In genomic region chr6:96184798-96185197, GRCh38 we compare ENCODE assay signal across 24 cellular contexts.
DNase-seq lines count a peak whose midpoint lies in the region; ATAC-seq and TF ChIP-seq lines count a peak whose summit lies in the region.
"Had no signal": no experiment of that assay in that cellular context is flagged by ENCODE, and none has a peak within 500 bp of the region (broad histone marks: within the 10 kb centered on the region; RNA-seq: fewer than 3 reads in every experiment).

No MANE protein-coding gene starts in this region.

- H3K36me3 Mint-ChIP-seq in type B pancreatic cell, result no peaks in the 10 kb centered on the region
- H3K36me3 Mint-ChIP-seq: CD8-positive, alpha-beta T cell; IgD-negative memory B cell had no signal

- H3K27me3 ChIP-seq in H7 (ENCODE audit: control insufficient read depth, insufficient read depth, low read length) (no peaks in the 10 kb centered on the region), NT2/D1 (ENCODE audit: insufficient read depth, insufficient read length) (no peaks in the 10 kb centered on the region), iPS-20b (ENCODE audit: insufficient read depth, low read length) (no peaks in the 10 kb centered on the region)
- H3K27me3 ChIP-seq: SJSA1 had no signal

- H3K4me1 ChIP-seq in NT2/D1 (ENCODE audit: insufficient read depth, insufficient read length), result no peaks in the 10 kb centered on the region
- peaks cover 26% of the 10 kb centered on the region for H3K4me1 ChIP-seq in iPS-20b (ENCODE audit: insufficient read depth, low read length)
- H3K4me1 ChIP-seq: A549, SJSA1 had no signal

- peaks cover 5% of the 10 kb centered on the region for H3K9me3 Mint-ChIP-seq in type B pancreatic cell

- H3K9ac ChIP-seq in NT2/D1 (ENCODE audit: insufficient read length, low read depth) (no peak overlapping the region), iPS-20b (ENCODE audit: low read depth, low read length) (no peak overlapping the region)

- no peak overlapping the region for H3K4me3 ChIP-seq in H7 (ENCODE audit: insufficient read depth, low read depth, low read length)
- no peak overlapping the region for H3K4me3 ChIP-seq in NT2/D1 (ENCODE audit: insufficient read length, low read depth)
- peak overlapping the region; percentile 20; the same call in 1 of the 2 replicates for H3K4me3 ChIP-seq in iPS-20b (ENCODE audit: low read length)
- H3K4me3 ChIP-seq: A549, SJSA1 had no signal

- peak overlapping the region; percentile 4 for H3K27ac ChIP-seq in iPS-20b (ENCODE audit: low read length)
- H3K27ac ChIP-seq: A549, C4-2B, SJSA1 had no signal

- H3K9me3 ChIP-seq in NT2/D1 (ENCODE audit: insufficient read depth, low read length), result no peaks in the 10 kb centered on the region
- no peaks in the 10 kb centered on the region for H3K9me3 ChIP-seq in iPS-20b (ENCODE audit: insufficient read depth, low read depth, low read length)
- H3K9me3 ChIP-seq: A549, Caco-2, SJSA1 had no signal

- H3K27me3 Mint-ChIP-seq in type B pancreatic cell, result no peaks in the 10 kb centered on the region
- H3K27me3 Mint-ChIP-seq: IgD-negative memory B cell had no signal

- peaks cover 8% of the 10 kb centered on the region for H3K4me1 Mint-ChIP-seq in type B pancreatic cell (ENCODE audit: unreplicated experiment)
- H3K4me1 Mint-ChIP-seq: IgD-negative memory B cell had no signal

- peak overlapping the region; percentile 35 for H3K27ac Mint-ChIP-seq in type B pancreatic cell
- H3K27ac Mint-ChIP-seq: CD8-positive, alpha-beta T cell; IgD-negative memory B cell had no signal

- DNase-seq in H7 (peak; percentile 28), NT2/D1 (ENCODE audit: low read depth, low spot score) (peak; percentile 35), type B pancreatic cell (ENCODE audit: extremely low spot score, unreplicated experiment) (no peak), NCI-H2227 (lab: John Stamatoyannopoulos, UW; ENCODE audit: unreplicated experiment) (no peak), C1 segment of cervical spinal cord (lab: John Stamatoyannopoulos, UW) (no peak)
- DNase-seq: Caco-2; CD8-positive, alpha-beta T cell; DMS79 treated with DMSO at 0.1 percent for 48 hours; HCEC 1CT; NCI-H1092; NCI-H1417 treated with DMSO at 0.1 percent for 48 hours; NCI-H1694 treated with DMSO at 0.1 percent for 48 hours; NCI-H2081 treated with DMSO at 0.1 percent for 48 hours; NCI-H2171; NCI-H345; NCI-H510A treated with DMSO at 0.1 percent for 48 hours; Right ventricle myocardium superior; RPMI8226 had no signal

- H3K4me3 Mint-ChIP-seq in type B pancreatic cell, result no peak overlapping the region
- H3K4me3 Mint-ChIP-seq: CD8-positive, alpha-beta T cell; IgD-negative memory B cell had no signal

- TF ChIP-seq CTCF in type B pancreatic cell (conservative IDR thresholded peaks at IDR 0.05), result no peak

- no peak for ATAC-seq in HG02885 (IDR thresholded peaks at IDR 0.05; ENCODE audit: poor library complexity, unreplicated experiment)
- ATAC-seq: A549; CD8-positive, alpha-beta T cell had no signal

- H3K36me3 ChIP-seq in H7 (replicated peaks; ENCODE audit: control insufficient read depth, insufficient read depth, low read length) (no peaks in the 10 kb centered on the region), NT2/D1 (ENCODE audit: insufficient read depth, insufficient read length, low read length) (no peaks in the 10 kb centered on the region), iPS-20b (ENCODE audit: insufficient read depth, low read depth, low read length) (no peaks in the 10 kb centered on the region)
- H3K36me3 ChIP-seq: SJSA1 had no signal

Comparison
In these comparisons a context has a peak if more than half of its experiments do, and no peak if none do; other contexts are left out.
1. DNase-seq: peak in H7 (single experiment) and NT2/D1 (single experiment); none in type B pancreatic cell (single experiment), NCI-H2227 (single experiment) and C1 segment of cervical spinal cord (0 of 14).